ENCODE assay signal across 8 cellular contexts in genomic region chr12:93677195-93678064, GRCh38. TPM values are rescaled to one million over a fixed set of nuclear protein-coding genes. Genes with fewer than 3 reads are reported as not detected.
DNase-seq lines count a peak whose midpoint lies in the region; ATAC-seq and TF ChIP-seq lines count a peak whose summit lies in the region.

Gene CRADD (plus strand): TSS chr12:93677375.

- H3K4me1 ChIP-seq in osteoblast (ENCODE audit: insufficient read depth, low read length) (peaks cover 4% of the 10 kb centered on the region), thoracic aorta (ENCODE audit: control insufficient read depth in 1 of 2, low read depth in 2 of 2) (peaks cover 11 to 34% of the 10 kb centered on the region in 2 donors)

- peak within 1 kb of the TSS; percentile 95 for H3K4me3 Mint-ChIP-seq in activated naive CD8-positive, alpha-beta T cell treated with anti-CD3 and anti-CD28 coated beads for 36 hours
- peak within 1 kb of the TSS; percentile 92 for H3K4me3 Mint-ChIP-seq in glutamatergic neuron (ENCODE audit: unreplicated experiment)

- H3K36me3 ChIP-seq in osteoblast (ENCODE audit: insufficient read depth, low read length) (no peaks in the 10 kb centered on the region), thoracic aorta (no peaks in the 10 kb centered on the region)

- H3K4me1 Mint-ChIP-seq in activated naive CD8-positive, alpha-beta T cell treated with anti-CD3 and anti-CD28 coated beads for 36 hours: peaks cover 28% of the 10 kb centered on the region
- H3K4me1 Mint-ChIP-seq in glutamatergic neuron (ENCODE audit: low read depth, unreplicated experiment): peaks cover 27% of the 10 kb centered on the region

- no peaks in the 10 kb centered on the region for H3K79me2 ChIP-seq in osteoblast (ENCODE audit: insufficient read depth, low read length)

- TF ChIP-seq CTCF in GM10266 (IDR thresholded peaks at IDR 0.05; ENCODE audit: control insufficient read depth, insufficient read depth, low read depth, missing control alignments): no peak
- peak; percentile 17 for TF ChIP-seq CTCF in glutamatergic neuron (IDR thresholded peaks at IDR 0.05; ENCODE audit: partially characterized antibody, unreplicated experiment)
- TF ChIP-seq CTCF in osteoblast (IDR thresholded peaks at IDR 0.05; ENCODE audit: extremely low read depth, low read depth, low read length): no peak
- peak; percentile 20 for TF ChIP-seq CTCF in thoracic aorta (IDR thresholded peaks at IDR 0.05)

- H3K27me3 Mint-ChIP-seq in activated naive CD8-positive, alpha-beta T cell treated with anti-CD3 and anti-CD28 coated beads for 36 hours: peaks cover 13% of the 10 kb centered on the region
- H3K27me3 Mint-ChIP-seq in glutamatergic neuron (ENCODE audit: unreplicated experiment): peaks cover 5% of the 10 kb centered on the region

- peak within 1 kb of the TSS; percentile 96 for H3K27ac ChIP-seq in osteoblast (ENCODE audit: low read depth, low read length)
- peak within 1 kb of the TSS; percentile 95 to 97 for H3K27ac ChIP-seq in thoracic aorta

- DNase-seq in GM10266 (ENCODE audit: extremely low spot score) (peak; percentile 75), NCI-H1105 (lab: John Stamatoyannopoulos, UW) (peak; percentile 97), SKM-1 treated with dmso at 0.1 percent for 144 hours (lab: John Stamatoyannopoulos, UW; ENCODE audit: unreplicated experiment) (peak; percentile 58), glutamatergic neuron (peak; percentile 65), osteoblast (ENCODE audit: insufficient read length, low spot score, missing footprints) (peak; percentile 89), thoracic aorta (ENCODE audit: low spot score) (peak; percentile 67)
- peak; percentile 83 for DNase-seq in activated naive CD8-positive, alpha-beta T cell treated with anti-CD3 and anti-CD28 coated beads for 36 hours

- peaks cover 15% of the 10 kb centered on the region for H3K36me3 Mint-ChIP-seq in activated naive CD8-positive, alpha-beta T cell treated with anti-CD3 and anti-CD28 coated beads for 36 hours
- H3K36me3 Mint-ChIP-seq in glutamatergic neuron (ENCODE audit: unreplicated experiment): no peaks in the 10 kb centered on the region

- no peaks in the 10 kb centered on the region for H4K20me1 ChIP-seq in osteoblast (ENCODE audit: insufficient read depth, low read length)

- H2AFZ ChIP-seq in osteoblast (ENCODE audit: low read length): peak within 1 kb of the TSS; percentile 99

- H3K9me3 ChIP-seq in osteoblast (ENCODE audit: low read depth, low read length) (no peaks in the 10 kb centered on the region), thoracic aorta (no peaks in the 10 kb centered on the region)

- ATAC-seq in HG02623 (IDR thresholded peaks at IDR 0.05; ENCODE audit: unreplicated experiment) (peak; percentile 92), thoracic aorta (ENCODE audit: insufficient number of reproducible peaks, low FRiP score, low read depth) (peak; percentile 96)

- H3K27me3 ChIP-seq in osteoblast (ENCODE audit: insufficient read depth, low read length): no peaks in the 10 kb centered on the region
- H3K27me3 ChIP-seq in thoracic aorta (replicated peaks; ENCODE audit: insufficient read depth): no peaks in the 10 kb centered on the region

- peak within 1 kb of the TSS; percentile 78 for H3K4me3 ChIP-seq in osteoblast (ENCODE audit: insufficient read depth, low read length)
- H3K4me3 ChIP-seq in thoracic aorta: peak within 1 kb of the TSS; percentile 81

- H3K4me2 ChIP-seq in osteoblast (ENCODE audit: insufficient read depth, low read length): peak within 1 kb of the TSS; percentile 95

- peak within 1 kb of the TSS; percentile 98 for H3K27ac Mint-ChIP-seq in activated naive CD8-positive, alpha-beta T cell treated with anti-CD3 and anti-CD28 coated beads for 36 hours
- peak within 1 kb of the TSS; percentile 99 for H3K27ac Mint-ChIP-seq in glutamatergic neuron (ENCODE audit: unreplicated experiment)

- H3K9me3 Mint-ChIP-seq in activated naive CD8-positive, alpha-beta T cell treated with anti-CD3 and anti-CD28 coated beads for 36 hours: peaks cover 7% of the 10 kb centered on the region
- H3K9me3 Mint-ChIP-seq in glutamatergic neuron (ENCODE audit: unreplicated experiment): peaks cover 12% of the 10 kb centered on the region

RNA-seq across cellular contexts. Expression of gene CRADD, which starts in this region (rescaled TPM):
- 1 to 10 TPM; 6.0 to 8.7 TPM for total RNA-seq in activated naive CD8-positive, alpha-beta T cell treated with anti-CD3 and anti-CD28 coated beads for 36 hours
- total RNA-seq in glutamatergic neuron (ENCODE audit: unreplicated experiment) (18.8 TPM), osteoblast (15.3 and 15.6 TPM in 2 replicates), thoracic aorta (10 to 100 TPM; 33.0 to 57.9 TPM)

Comparison
In these comparisons a context has a peak if more than half of its experiments do, and no peak if none do; other contexts are left out.
1. Peak in every context shown above with its lines: DNase-seq, ATAC-seq, H3K4me3 ChIP-seq and H3K27ac ChIP-seq.
2. CTCF ChIP-seq: peak in glutamatergic neuron (single experiment) and thoracic aorta (single experiment); none in GM10266 (single experiment) and osteoblast (single experiment).